9 cellular contexts compared by ENCODE assay signal in the genomic region with DNA sequence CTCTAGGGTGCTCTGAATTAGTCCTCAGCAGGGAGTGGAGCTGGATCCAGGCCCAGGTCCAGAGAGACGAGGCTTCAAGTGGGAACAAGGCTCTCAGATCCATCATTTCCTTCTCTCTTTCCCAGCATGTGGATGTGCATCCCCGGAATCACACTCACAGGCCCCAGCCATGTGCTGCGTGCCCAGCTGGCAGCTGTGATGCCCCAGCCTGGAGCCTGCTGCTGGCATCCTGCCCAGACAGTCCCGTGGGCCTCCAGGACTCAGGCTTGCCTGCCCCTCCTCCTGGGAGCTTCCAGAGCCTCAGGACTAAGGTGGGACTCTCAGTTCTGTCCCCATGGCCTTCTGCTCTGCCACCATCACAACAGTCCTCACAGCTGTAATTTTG. TPM values are rescaled to one million over a fixed set of nuclear protein-coding genes. Genes with fewer than 3 reads are reported as not detected.
A peak's percentile ranks its signal among the peaks of the same experiment; 100 is the strongest.
DNase-seq lines count a peak whose midpoint lies in the region; ATAC-seq and TF ChIP-seq lines count a peak whose summit lies in the region.
"Had no signal": no experiment of that assay in that cellular context is flagged by ENCODE, and none has a peak within 500 bp of the region (broad histone marks: within the 10 kb centered on the region; RNA-seq: fewer than 3 reads in every experiment).

No MANE protein-coding gene starts in this region.

- WGBS in testis, 2 donors, result 36 to 69% methylated on average over 4 of the region's 4 CpGs

- DNase-seq in M059J (ENCODE audit: low read depth) (peak; percentile 29), SJCRH30 (peak; percentile 37 to 45), left ventricle myocardium superior (peak; percentile 89), testis (peak; percentile 57), NCI-H526 treated with DMSO at 0.1 percent for 48 hours (lab: John Stamatoyannopoulos, UW) (no peak), OCI-M1 (lab: John Stamatoyannopoulos, UW) (no peak)
- DNase-seq: stimulated activated naive CD4-positive, alpha-beta T cell treated with Interleukin-2 at 50 U/mL for 16 hours had no signal

- no peak for TF ChIP-seq CTCF in testis (IDR thresholded peaks at IDR 0.05)

- H3K4me1 ChIP-seq in SJCRH30 (no peaks in the 10 kb centered on the region), testis (peaks cover 4% of the 10 kb centered on the region)

- H3K27ac ChIP-seq in SJCRH30, result no peak overlapping the region
- H3K27ac ChIP-seq in testis, result no peak overlapping the region

- H3K4me3 ChIP-seq in SJCRH30 (no peak overlapping the region), testis (no peak overlapping the region)

- no peak for TF ChIP-seq POLR2A in testis (IDR thresholded peaks at IDR 0.05)

- ATAC-seq in left ventricle myocardium superior (peak; percentile 96), HG03571 (IDR thresholded peaks at IDR 0.05; ENCODE audit: unreplicated experiment) (no peak)

- intact Hi-C loops in left ventricle myocardium superior (cut with micrococcal nuclease), result no loop called here
- intact Hi-C loops in testis (cut with DNase I; ENCODE audit: low total_unique reads), result no loop called here

- H3K36me3 ChIP-seq in SJCRH30 (no peaks in the 10 kb centered on the region), testis (ENCODE audit: low read depth, missing control alignments) (no peaks in the 10 kb centered on the region)

- H3K9me3 ChIP-seq in SJCRH30 (replicated peaks) (no peaks in the 10 kb centered on the region), testis (no peaks in the 10 kb centered on the region)

- peaks cover 11% of the 10 kb centered on the region for H3K27me3 ChIP-seq in SJCRH30
- no peaks in the 10 kb centered on the region for H3K27me3 ChIP-seq in testis

RNA-seq across cellular contexts. Expression of gene KRT84, which starts 6.2 kb away (rescaled TPM):
- not detected in 2 replicates for total RNA-seq in M059J (2014; rRNA removed; shearing (Covaris generic))
- total RNA-seq in SJCRH30 (2014; rRNA removed; shearing (Covaris generic)), result not detected in 2 replicates
- not detected for total RNA-seq in left ventricle myocardium superior
- under 1 TPM in 1 of 2 donors, not detected in 1; 0.43 TPM for total RNA-seq in testis
- not detected for polyA plus RNA-seq in testis (ENCODE audit: insufficient read depth, low read depth, low replicate concordance)
- total RNA-seq: posterior vena cava had no signal

RNA-seq across cellular contexts. Expression of gene KRT82, which starts 14.5 kb away (rescaled TPM):
- not detected in 2 replicates for total RNA-seq in M059J (2014; rRNA removed; shearing (Covaris generic))
- total RNA-seq in SJCRH30 (2014; rRNA removed; shearing (Covaris generic)), result not detected in 2 replicates
- total RNA-seq in left ventricle myocardium superior, result not detected
- total RNA-seq in testis, result not detected
- polyA plus RNA-seq in testis (ENCODE audit: insufficient read depth, low read depth, low replicate concordance), result not detected
- total RNA-seq: posterior vena cava had no signal

RNA-seq across cellular contexts. Expression of gene KRT85, which starts 24.3 kb away (rescaled TPM):
- total RNA-seq in M059J (2014; rRNA removed; shearing (Covaris generic)), result not detected in 2 replicates
- total RNA-seq in SJCRH30 (2014; rRNA removed; shearing (Covaris generic)), result not detected in 2 replicates
- total RNA-seq in left ventricle myocardium superior, result not detected
- under 1 TPM; 0.71 to 0.74 TPM for total RNA-seq in testis
- 1.5 TPM for polyA plus RNA-seq in testis (ENCODE audit: insufficient read depth, low read depth, low replicate concordance)
- total RNA-seq: posterior vena cava had no signal

RNA-seq across cellular contexts. Expression of gene KRT75, which starts 42.6 kb away (rescaled TPM):
- 0.02 TPM in 1 of 2 replicates, not detected in the other for total RNA-seq in M059J (2014; rRNA removed; shearing (Covaris generic))
- total RNA-seq in SJCRH30 (2014; rRNA removed; shearing (Covaris generic)), result not detected in 2 replicates
- total RNA-seq in left ventricle myocardium superior, result not detected
- under 1 TPM in 1 of 2 donors, not detected in 1; 0.19 TPM for total RNA-seq in testis
- polyA plus RNA-seq in testis (ENCODE audit: insufficient read depth, low read depth, low replicate concordance), result not detected
- total RNA-seq: posterior vena cava had no signal

Comparison
In these comparisons a context has a peak if more than half of its experiments do, and no peak if none do; other contexts are left out.
1. DNase-seq: peak in M059J (single experiment), SJCRH30 (2 of 2), left ventricle myocardium superior (single experiment) and testis (single experiment); none in NCI-H526 treated with DMSO at 0.1 percent for 48 hours (single experiment) and OCI-M1 (single experiment).